ENCODE assay signal across 8 cellular contexts in genomic region chr3:36991923-36992805, GRCh38. TPM values are rescaled to one million over a fixed set of nuclear protein-coding genes. Genes with fewer than 3 reads are reported as not detected.
DNase-seq lines count a peak whose midpoint lies in the region; ATAC-seq and TF ChIP-seq lines count a peak whose summit lies in the region.

No MANE protein-coding gene starts in this region.

- H3K4me3 ChIP-seq in astrocyte of the spinal cord (ENCODE audit: low read depth, low read length) (peak overlapping the region; percentile 63), upper lobe of left lung (peak overlapping the region; percentile 58 to 76 (median 61))

- ATAC-seq in left lobe of liver: peak; percentile 1
- peak in 1 of 2 donors; percentile 7 for ATAC-seq in upper lobe of left lung (ENCODE audit: low FRiP score in 2 of 2)
- no peak for ATAC-seq in GM19397 (IDR thresholded peaks at IDR 0.05; ENCODE audit: unreplicated experiment)

- H3K9me3 ChIP-seq in upper lobe of left lung: no peaks in the 10 kb centered on the region

- TF ChIP-seq EP300 in upper lobe of left lung (IDR thresholded peaks at IDR 0.05): no peak

- TF ChIP-seq POLR2A in upper lobe of left lung (IDR thresholded peaks at IDR 0.05): no peak

- peaks cover 42 to 58% (median 49%) of the 10 kb centered on the region in 4 donors for H3K4me1 ChIP-seq in upper lobe of left lung

- in situ Hi-C loops in astrocyte of the spinal cord (cut with HindIII; ENCODE audit: low sequenced_read_pairs): no loop called here

- TF ChIP-seq CTCF in astrocyte of the spinal cord (IDR thresholded peaks at IDR 0.05; ENCODE audit: low read depth, low read length): no peak
- TF ChIP-seq CTCF in upper lobe of left lung (IDR thresholded peaks at IDR 0.05): peak in 1 of 6 experiments; percentile 18

- H3K27me3 ChIP-seq in upper lobe of left lung: no peaks in the 10 kb centered on the region

- 13 to 14% methylated on average over 17 to 21 of the region's 24 CpGs for WGBS in upper lobe of left lung, 2 donors

- H3K27ac ChIP-seq in upper lobe of left lung: peak overlapping the region; percentile 95 to 100 (median 99)

- peak; percentile 25 for DNase-seq in stimulated activated CD4-positive, alpha-beta T cell treated with anti-CD3 and anti-CD28 coated beads, Interleukin-15, amount 100 ng/mL, for 24 hours
- no peak for DNase-seq in stimulated activated CD4-positive, alpha-beta T cell treated with anti-CD3 and anti-CD28 coated beads, Interleukin-12 subunit alpha, Interleukin-12 subunit beta, amount 100 ng/mL, for 4 hours
- peak; percentile 72 for DNase-seq in astrocyte of the spinal cord (ENCODE audit: low read depth, low spot score)
- DNase-seq in left lobe of liver (ENCODE audit: low spot score): peak; percentile 49
- DNase-seq in upper lobe of left lung: peak in 1 of 2 donors; percentile 33
- DNase-seq in UCSD-AML1 (lab: John Stamatoyannopoulos, UW; ENCODE audit: unreplicated experiment): no peak
- no peak for DNase-seq in dedifferentiated amniotic fluid mesenchymal stem cell (ENCODE audit: extremely low spot score)

- H3K36me3 ChIP-seq in upper lobe of left lung: peaks cover 4 to 20% (median 6%) of the 10 kb centered on the region in 4 donors

RNA-seq across cellular contexts. Expression of gene EPM2AIP1, which starts 0.8 kb away (rescaled TPM):
- total RNA-seq in left lobe of liver (7.4 TPM), upper lobe of left lung (10 to 100 TPM; 12.5 to 44.0 (median 18.1) TPM)

RNA-seq across cellular contexts. Expression of gene MLH1, which starts 1.2 kb away (rescaled TPM):
- total RNA-seq in left lobe of liver (13.9 TPM), upper lobe of left lung (10 to 100 TPM; 31.7 to 97.4 (median 37.2) TPM)

RNA-seq across cellular contexts. Expression of gene TRANK1, which starts 47.3 kb away (rescaled TPM):
- 27.1 TPM for total RNA-seq in left lobe of liver
- total RNA-seq in upper lobe of left lung: 10 to 100 TPM; 10.6 to 39.8 (median 28.1) TPM

Comparison
In these comparisons a context has a peak if more than half of its experiments do, and no peak if none do; other contexts are left out.
1. DNase-seq: peak in stimulated activated CD4-positive, alpha-beta T cell treated with anti-CD3 and anti-CD28 coated beads, Interleukin-15, amount 100 ng/mL, for 24 hours (single experiment), astrocyte of the spinal cord (single experiment) and left lobe of liver (single experiment); none in stimulated activated CD4-positive, alpha-beta T cell treated with anti-CD3 and anti-CD28 coated beads, Interleukin-12 subunit alpha, Interleukin-12 subunit beta, amount 100 ng/mL, for 4 hours (single experiment), UCSD-AML1 (single experiment) and dedifferentiated amniotic fluid mesenchymal stem cell (single experiment).